Comparison of ENCODE assay signal across 10 cellular contexts in the genomic region with DNA sequence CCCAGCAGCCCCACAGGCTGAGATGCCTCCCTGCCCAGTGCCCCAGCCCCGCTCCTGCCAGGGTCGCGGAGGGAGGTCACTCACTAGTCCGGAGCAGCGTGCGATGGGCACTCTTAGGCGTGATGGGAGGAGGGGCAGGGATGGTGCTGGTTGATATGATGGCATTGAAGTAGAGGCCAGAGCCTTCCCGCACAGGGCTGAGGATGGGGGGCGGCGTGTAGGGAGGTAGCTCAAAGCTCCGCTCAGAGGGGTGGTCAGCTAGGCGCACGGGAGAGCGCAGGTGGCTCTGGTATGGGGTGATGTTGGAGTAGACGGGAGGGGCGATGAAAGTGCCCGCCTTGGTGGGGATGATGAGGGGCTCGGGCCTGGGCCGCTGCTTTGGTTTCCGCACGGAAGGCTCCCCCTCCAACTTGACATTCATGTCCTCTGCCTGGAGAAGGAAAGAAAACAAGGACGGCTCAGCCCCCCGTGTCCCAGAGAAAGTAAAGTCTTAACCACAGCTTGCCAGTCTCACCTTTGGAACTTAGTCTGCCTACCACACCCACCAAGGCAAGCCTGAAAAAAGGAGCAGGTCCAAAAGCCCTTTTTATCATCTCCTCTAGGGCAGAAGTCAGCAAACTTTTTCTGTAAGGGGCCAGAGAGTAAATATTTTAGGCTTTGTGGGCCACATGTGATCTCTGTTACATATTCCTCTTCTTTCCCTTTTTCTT. TPM values are rescaled to one million over a fixed set of nuclear protein-coding genes. Genes with fewer than 3 reads are reported as not detected.
DNase-seq lines count a peak whose midpoint lies in the region; ATAC-seq and TF ChIP-seq lines count a peak whose summit lies in the region.
"Had no signal": no experiment of that assay in that cellular context is flagged by ENCODE, and none has a peak within 500 bp of the region (broad histone marks: within the 10 kb centered on the region; RNA-seq: fewer than 3 reads in every experiment).

No MANE protein-coding gene starts in this region.

- H2BK15ac ChIP-seq in neuronal stem cell (ENCODE audit: low read length), result no peak overlapping the region

- H4K20me1 ChIP-seq in MM.1S (ENCODE audit: insufficient read depth, low read length), result no peaks in the 10 kb centered on the region

- H2AK5ac ChIP-seq in neuronal stem cell (ENCODE audit: low read depth, low read length), result peak overlapping the region; percentile 44

- peaks cover 0 to 56% of the 10 kb centered on the region in 2 donors for H3K4me1 ChIP-seq in right atrium auricular region
- H3K4me1 ChIP-seq in neuronal stem cell (ENCODE audit: control insufficient read depth in 2 of 2, insufficient read depth in 1 of 2, low read depth in 1 of 2, low read length in 2 of 2), result peaks cover 3 to 5% of the 10 kb centered on the region in 2 donors
- peaks cover 38% of the 10 kb centered on the region for H3K4me1 ChIP-seq in vagina
- no peaks in the 10 kb centered on the region for H3K4me1 ChIP-seq in MM.1S (ENCODE audit: low read length)

- peak overlapping the region; percentile 95 for H3K23ac ChIP-seq in neuronal stem cell (ENCODE audit: low read depth, low read length, poor library complexity)

- peak overlapping the region; percentile 72 for H3K18ac ChIP-seq in neuronal stem cell (ENCODE audit: low read length)

- H4K91ac ChIP-seq in neuronal stem cell (ENCODE audit: low read depth, low read length, poor library complexity), result no peak overlapping the region

- no peaks in the 10 kb centered on the region; the same call in 1 of the 2 replicates for H3F3A ChIP-seq in MM.1S (ENCODE audit: insufficient read depth, low read length)

- H3K27ac ChIP-seq in right atrium auricular region (peak overlapping the region; percentile 62 to 71), coronary artery (peak overlapping the region; percentile 30 to 62), neuronal stem cell (replicated peaks; ENCODE audit: low read length) (no peak overlapping the region), vagina (peak overlapping the region; percentile 69), MM.1S (ENCODE audit: low read length) (no peak overlapping the region)

- no peak overlapping the region for H4K8ac ChIP-seq in neuronal stem cell (ENCODE audit: low read depth, low read length)

- ATAC-seq in GM19397 (IDR thresholded peaks at IDR 0.05; ENCODE audit: unreplicated experiment), result no peak

- no peaks in the 10 kb centered on the region for H3K9me2 ChIP-seq in MM.1S (replicated peaks; ENCODE audit: insufficient read depth, low read length)

- intact Hi-C loops in cardiac septum (cut with DNase I) (loop anchor here (10.0 kb wide), 1 partner anchor 215 kb away; no protein-coding TSS in a partner anchor), vagina (cut with DNase I) (loop anchor here (5.0 kb wide), 3 partner anchors 33 to 98 kb away; a partner anchor contains a TSS)

- H3K36me3 ChIP-seq in right atrium auricular region (peaks cover 55% of the 10 kb centered on the region), neuronal stem cell (replicated peaks in 1 of 2; ENCODE audit: control insufficient read depth in 2 of 2, insufficient read depth in 2 of 2, low read length in 2 of 2) (peaks cover 12 to 77% of the 10 kb centered on the region in 2 donors), vagina (peaks cover 0 to 63% of the 10 kb centered on the region in 2 donors), MM.1S (replicated peaks; ENCODE audit: insufficient read depth, low read length) (no peaks in the 10 kb centered on the region)

- no peak overlapping the region for H2BK5ac ChIP-seq in neuronal stem cell (ENCODE audit: low read length)

- TF ChIP-seq CTCF in right atrium auricular region (IDR thresholded peaks at IDR 0.05), result no peak
- TF ChIP-seq CTCF in coronary artery (IDR thresholded peaks at IDR 0.05), result no peak
- TF ChIP-seq CTCF in vagina (IDR thresholded peaks at IDR 0.05), result no peak
- TF ChIP-seq CTCF in MM.1S (IDR thresholded peaks at IDR 0.05; ENCODE audit: low read length), result no peak

- H3K4ac ChIP-seq in neuronal stem cell (ENCODE audit: low read length), result no peak overlapping the region

- no peak for TF ChIP-seq POLR2A in vagina (IDR thresholded peaks at IDR 0.05)

- H2AFZ ChIP-seq in neuronal stem cell (ENCODE audit: low read length), result no peak overlapping the region
- H2AFZ ChIP-seq in MM.1S (ENCODE audit: low read length), result no peak overlapping the region

- no CpG with 5 or more reads among the region's 23 CpGs for WGBS in neuronal stem cell (ENCODE audit: extremely low coverage in 2 of 2, insufficient read length in 2 of 2, insufficient replicate concordance in 1 of 2), 2 donors

- no peaks in the 10 kb centered on the region for H3K9me3 ChIP-seq in right atrium auricular region
- H3K9me3 ChIP-seq in neuronal stem cell (replicated peaks in 1 of 2; ENCODE audit: control insufficient read depth in 2 of 2, insufficient read depth in 1 of 2, low read depth in 1 of 2, low read length in 2 of 2), result no peaks in the 10 kb centered on the region
- no peaks in the 10 kb centered on the region for H3K9me3 ChIP-seq in vagina
- H3K9me3 ChIP-seq in MM.1S (replicated peaks; ENCODE audit: insufficient read depth, low read length), result no peaks in the 10 kb centered on the region

- H3K27me3 ChIP-seq in right atrium auricular region, result no peaks in the 10 kb centered on the region
- no peaks in the 10 kb centered on the region for H3K27me3 ChIP-seq in neuronal stem cell (ENCODE audit: control insufficient read depth in 3 of 3, insufficient read depth in 3 of 3, low read depth in 1 of 3, low read length in 3 of 3)
- no peaks in the 10 kb centered on the region for H3K27me3 ChIP-seq in vagina
- H3K27me3 ChIP-seq in MM.1S (replicated peaks; ENCODE audit: insufficient read depth, low read length), result no peaks in the 10 kb centered on the region

- H2BK12ac ChIP-seq in neuronal stem cell (ENCODE audit: low read length), result no peak overlapping the region

- DNase-seq in right atrium auricular region (ENCODE audit: low spot score) (no peak), cardiac septum (ENCODE audit: low spot score) (no peak), coronary artery (ENCODE audit: low spot score) (no peak), neuronal stem cell (ENCODE audit: low spot score) (no peak), vagina (ENCODE audit: extremely low spot score in 2 of 2) (peak in 1 of 2 donors; percentile 79), MM.1S (no peak), activated gamma-delta T cell (lab: John Stamatoyannopoulos, UW) (no peak)
- DNase-seq: NCI-H1694; stimulated activated CD4-positive, alpha-beta T cell treated with anti-CD3 and anti-CD28 coated beads, Interleukin-4, amount 100 ng/mL, for 24 hours had no signal

- H3K79me2 ChIP-seq in MM.1S (ENCODE audit: low read length), result peaks cover 6% of the 10 kb centered on the region; the same call in 1 of the 2 replicates

- H3K4me3 ChIP-seq in right atrium auricular region, result no peak overlapping the region
- H3K4me3 ChIP-seq in coronary artery, result no peak overlapping the region
- peak overlapping the region in 1 of 2 donors; percentile 33 for H3K4me3 ChIP-seq in neuronal stem cell (ENCODE audit: low read length in 2 of 2)
- no peak overlapping the region for H3K4me3 ChIP-seq in vagina
- H3K4me3 ChIP-seq in MM.1S (ENCODE audit: low read length), result no peak overlapping the region

- H3K4me2 ChIP-seq in neuronal stem cell (ENCODE audit: insufficient read depth, low read length, poor library complexity, severe bottlenecking) (no peak overlapping the region), MM.1S (ENCODE audit: low read depth, low read length) (no peak overlapping the region)

- peak overlapping the region; percentile 30 for H3K9ac ChIP-seq in neuronal stem cell (ENCODE audit: low read depth, low read length, poor library complexity)
- no peak overlapping the region for H3K9ac ChIP-seq in MM.1S (ENCODE audit: low read length)

- no peak overlapping the region for H3K14ac ChIP-seq in neuronal stem cell (ENCODE audit: low read length)

- no peaks in the 10 kb centered on the region for H3K79me1 ChIP-seq in neuronal stem cell (ENCODE audit: low read depth, low read length)

- no peak overlapping the region for H2BK120ac ChIP-seq in neuronal stem cell (ENCODE audit: low read depth, low read length)

RNA-seq across cellular contexts. Expression of gene PNMA1, which starts 15.5 kb away (rescaled TPM):
- total RNA-seq in right atrium auricular region, result 10 to 100 TPM; 17.1 to 18.3 TPM
- total RNA-seq in cardiac septum, result 45.9 TPM
- 48.0 TPM for polyA plus RNA-seq in neuronal stem cell (2013, experiment 1 of 2)
- polyA plus RNA-seq in neuronal stem cell (2013, experiment 2 of 2), result 49.4 TPM
- 35.4 TPM for total RNA-seq in vagina

Comparison
In these comparisons a context has a peak if more than half of its experiments do, and no peak if none do; other contexts are left out.
1. H3K27ac ChIP-seq: peak in right atrium auricular region (2 of 2), coronary artery (2 of 2) and vagina (single experiment); none in neuronal stem cell (single experiment) and MM.1S (single experiment).